17 cellular contexts compared by ENCODE assay signal in genomic region chr4:20463176-20463430, GRCh38.
"Had no signal": no experiment of that assay in that cellular context is flagged by ENCODE, and none has a peak within 500 bp of the region (broad histone marks: within the 10 kb centered on the region; RNA-seq: fewer than 3 reads in every experiment).

No MANE protein-coding gene starts in this region.

- H3K36me3 ChIP-seq: SJSA1 had no signal

- DNase-seq: KBM-7, MV-4-11, NCI-H1048, NCI-H1105, NCI-H1417, NCI-H1436 treated with DMSO at 0.1 percent for 48 hours, NCI-H1694, NCI-H187 treated with DMSO at 0.1 percent for 48 hours, NCI-H2029 treated with DMSO at 0.1 percent for 48 hours, NCI-H2171 treated with DMSO at 0.1 percent for 48 hours, NCI-H524, NCI-H526 treated with DMSO at 0.1 percent for 48 hours, NCI-H774, Right ventricle myocardium superior, RPMI8226, SIG-M5 had no signal

- H3K4me3 ChIP-seq: SJSA1 had no signal

- H3K27ac ChIP-seq: SJSA1 had no signal

- H3K27me3 ChIP-seq: SJSA1 had no signal
